In genomic region chr11:11842426-11843008, GRCh38 we compare ENCODE assay signal across 8 cellular contexts. TPM values are rescaled to one million over a fixed set of nuclear protein-coding genes. Genes with fewer than 3 reads are reported as not detected.
DNase-seq lines count a peak whose midpoint lies in the region; ATAC-seq and TF ChIP-seq lines count a peak whose summit lies in the region.

No MANE protein-coding gene starts in this region.

- H3K4me1 ChIP-seq in muscle layer of colon (ENCODE audit: insufficient read depth, low read length), result peaks cover 29% of the 10 kb centered on the region

- peak overlapping the region; percentile 92 for H3K9ac ChIP-seq in muscle layer of colon (ENCODE audit: low read length)

- H3K27ac ChIP-seq in AG04450 (ENCODE audit: low read depth, low read length) (peak overlapping the region; percentile 96), epithelial cell of prostate (peak overlapping the region; percentile 88), muscle layer of colon (ENCODE audit: low read depth, low read length) (peak overlapping the region; percentile 92)

- H3K27me3 ChIP-seq in AG04450 (ENCODE audit: control insufficient read depth, insufficient read depth, low read length) (no peaks in the 10 kb centered on the region), muscle layer of colon (ENCODE audit: control insufficient read depth in 1 of 2, insufficient read depth in 2 of 2, low read length in 2 of 2) (no peaks in the 10 kb centered on the region)

- ATAC-seq in GM18520 (IDR thresholded peaks at IDR 0.05; ENCODE audit: unreplicated experiment) (peak; percentile 22), HG03064 (IDR thresholded peaks at IDR 0.05; ENCODE audit: low read depth, unreplicated experiment) (peak; percentile 33)

- H3K9me3 ChIP-seq in AG04450 (ENCODE audit: control insufficient read depth, insufficient read depth, low read length) (no peaks in the 10 kb centered on the region), muscle layer of colon (ENCODE audit: low read length) (no peaks in the 10 kb centered on the region)

- POLR2A ChIA-PET in AG04450 (lab: Yijun Ruan, JAX), result interaction anchor here (0.5 to 1.9 kb wide), 5 partner anchors 29 to 912 kb away, joined by 3 to 7 read pairs (median 3); no protein-coding TSS in a partner anchor

- TF ChIP-seq CTCF in AG04450 (IDR thresholded peaks at IDR 0.05; ENCODE audit: low read depth, low read length), result no peak

- DNase-seq in AG04450 (ENCODE audit: low read depth, low spot score) (no peak), NCI-H446 treated with DMSO at 0.1 percent for 48 hours (lab: John Stamatoyannopoulos, UW) (peak; percentile 57), epithelial cell of prostate (ENCODE audit: low read depth, low spot score) (peak; percentile 34)
- DNase-seq in activated CD4-positive, alpha-beta T cell treated with anti-CD3 and anti-CD28 coated beads, Interleukin-2, amount 50 U/mL, for 24 hours (ENCODE audit: low read depth in 1 of 2, low spot score in 1 of 2), result peak; percentile 12 to 67
- peak; percentile 49 to 87 (median 64) for DNase-seq in stimulated activated naive CD4-positive, alpha-beta T cell (lab: John Stamatoyannopoulos, UW)

- H3K4me3 ChIP-seq in AG04450 (ENCODE audit: low read depth, low read length) (peak overlapping the region; percentile 76), muscle layer of colon (ENCODE audit: low read depth in 1 of 2, low read length in 2 of 2) (peak overlapping the region; percentile 53 to 86)

- CTCF ChIA-PET in AG04450 (lab: Charles Lee), result interaction anchor here (0.9 to 2.3 kb wide), 6 partner anchors 12 to 815 kb away, joined by 3 to 10 read pairs (median 6); no protein-coding TSS in a partner anchor

- no peaks in the 10 kb centered on the region for H3K36me3 ChIP-seq in muscle layer of colon (ENCODE audit: insufficient read depth, low read length)

RNA-seq across cellular contexts. Expression of gene USP47, which starts 0.7 kb away (rescaled TPM):
- polyA plus RNA-seq in AG04450 (2011; rRNA removed), result 27.7 and 35.0 TPM in 2 replicates
- polyA minus RNA-seq in AG04450 (2011; rRNA and poly(A)+ RNA removed), result 31.2 and 54.3 TPM in 2 replicates
